ENCODE assay signal across 3 cellular contexts in genomic region chrX:130174051-130174704, GRCh38.
TF ChIP-seq lines count a peak whose summit lies in the region.

No MANE protein-coding gene starts in this region.

TF ChIP-seq in liver, 16 proteins besides CTCF, POLR2A, EP300 and RAD21:
- TF ChIP-seq JUND (IDR thresholded peaks at IDR 0.05): peak in 1 of 2 donors; percentile 9
- TF ChIP-seq, protein P1, sequence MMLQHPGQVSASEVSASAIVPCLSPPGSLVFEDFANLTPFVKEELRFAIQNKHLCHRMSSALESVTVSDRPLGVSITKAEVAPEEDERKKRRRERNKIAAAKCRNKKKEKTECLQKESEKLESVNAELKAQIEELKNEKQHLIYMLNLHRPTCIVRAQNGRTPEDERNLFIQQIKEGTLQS (IDR thresholded peaks at IDR 0.05): no peak
TF ChIP-seq in liver: peak in this region for 1.

TF ChIP-seq in HepG2, 621 proteins besides CTCF, POLR2A, EP300 and RAD21:
- TF ChIP-seq, protein P2, sequence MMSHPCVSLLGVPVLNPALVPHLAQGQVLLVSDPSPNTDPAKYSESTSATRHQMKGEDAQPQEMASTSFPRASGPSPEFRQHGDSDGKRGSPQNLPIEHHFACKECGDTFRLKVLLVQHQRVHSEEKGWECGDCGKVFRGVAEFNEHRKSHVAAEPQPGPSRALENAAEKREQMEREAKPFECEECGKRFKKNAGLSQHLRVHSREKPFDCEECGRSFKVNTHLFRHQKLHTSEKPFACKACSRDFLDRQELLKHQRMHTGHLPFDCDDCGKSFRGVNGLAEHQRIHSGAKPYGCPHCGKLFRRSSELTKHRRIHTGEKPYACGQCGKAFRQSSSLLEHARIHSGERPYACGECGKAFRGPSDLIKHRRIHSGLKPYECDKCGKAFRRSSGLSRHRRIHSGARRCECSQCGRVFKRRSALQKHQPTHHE (CRISPR knock-in tag; IDR thresholded peaks at IDR 0.05; ENCODE audit: borderline replicate concordance): no peak

TF ChIP-seq in K562, 482 proteins besides CTCF, POLR2A, EP300 and RAD21 (continues in another document):
- TF ChIP-seq, protein P3, sequence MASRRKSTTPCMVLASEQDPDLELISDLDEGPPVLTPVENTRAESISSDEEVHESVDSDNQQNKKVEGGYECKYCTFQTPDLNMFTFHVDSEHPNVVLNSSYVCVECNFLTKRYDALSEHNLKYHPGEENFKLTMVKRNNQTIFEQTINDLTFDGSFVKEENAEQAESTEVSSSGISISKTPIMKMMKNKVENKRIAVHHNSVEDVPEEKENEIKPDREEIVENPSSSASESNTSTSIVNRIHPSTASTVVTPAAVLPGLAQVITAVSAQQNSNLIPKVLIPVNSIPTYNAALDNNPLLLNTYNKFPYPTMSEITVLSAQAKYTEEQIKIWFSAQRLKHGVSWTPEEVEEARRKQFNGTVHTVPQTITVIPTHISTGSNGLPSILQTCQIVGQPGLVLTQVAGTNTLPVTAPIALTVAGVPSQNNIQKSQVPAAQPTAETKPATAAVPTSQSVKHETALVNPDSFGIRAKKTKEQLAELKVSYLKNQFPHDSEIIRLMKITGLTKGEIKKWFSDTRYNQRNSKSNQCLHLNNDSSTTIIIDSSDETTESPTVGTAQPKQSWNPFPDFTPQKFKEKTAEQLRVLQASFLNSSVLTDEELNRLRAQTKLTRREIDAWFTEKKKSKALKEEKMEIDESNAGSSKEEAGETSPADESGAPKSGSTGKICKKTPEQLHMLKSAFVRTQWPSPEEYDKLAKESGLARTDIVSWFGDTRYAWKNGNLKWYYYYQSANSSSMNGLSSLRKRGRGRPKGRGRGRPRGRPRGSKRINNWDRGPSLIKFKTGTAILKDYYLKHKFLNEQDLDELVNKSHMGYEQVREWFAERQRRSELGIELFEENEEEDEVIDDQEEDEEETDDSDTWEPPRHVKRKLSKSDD (conservative IDR thresholded peaks at IDR 0.05; ENCODE audit: low read length): no peak
- TF ChIP-seq MITF (IDR thresholded peaks at IDR 0.05) (no peak; the same call in 1 of the 2 replicates), ZNF77 (CRISPR knock-in tag; IDR thresholded peaks at IDR 0.05) (no peak), USF1 (CRISPR knock-in tag; IDR thresholded peaks at IDR 0.05) (peak; percentile 61), CREB1 (IDR thresholded peaks at IDR 0.05) (no peak), CREB1 (CRISPR knock-in tag; IDR thresholded peaks at IDR 0.05) (no peak), RNF219 (CRISPR knock-in tag; IDR thresholded peaks at IDR 0.05) (no peak), ZBTB34 (CRISPR knock-in tag; IDR thresholded peaks at IDR 0.05) (no peak), NR2C2 (CRISPR knock-in tag; IDR thresholded peaks at IDR 0.05) (no peak), NR2C2 (tag; IDR thresholded peaks at IDR 0.05) (peak; percentile 25), OTX1 (CRISPR knock-in tag; IDR thresholded peaks at IDR 0.05) (no peak), ZNF668 (CRISPR knock-in tag; IDR thresholded peaks at IDR 0.05) (peak; percentile 78; the same call in 1 of the 2 replicates), CREB3 (tag; conservative IDR thresholded peaks at IDR 0.05; ENCODE audit: low read depth) (0 out of 2 replicates have a peak, but pooled peaks have one; percentile 24), ARID2 (IDR thresholded peaks at IDR 0.05) (no peak), GTF2F1 (IDR thresholded peaks at IDR 0.05; ENCODE audit: low read depth, low read length) (no peak), ARID1B (IDR thresholded peaks at IDR 0.05) (no peak), TFE3 (CRISPR knock-in tag; IDR thresholded peaks at IDR 0.05) (peak; percentile 58), TAF15 (IDR thresholded peaks at IDR 0.05; ENCODE audit: low read depth, low read length) (no peak), MYC (IDR thresholded peaks at IDR 0.05; ENCODE audit: low read depth, low read length) (peak; percentile 53; the same call in 1 of the 2 replicates), MYC (CRISPR knock-in tag; IDR thresholded peaks at IDR 0.05; ENCODE audit: borderline replicate concordance, low read depth) (peak; percentile 33; the same call in 1 of the 2 replicates), NCOA6 (IDR thresholded peaks at IDR 0.05) (no peak), DIDO1 (tag; IDR thresholded peaks at IDR 0.05; ENCODE audit: low read depth) (no peak), DLX4 (CRISPR knock-in tag; IDR thresholded peaks at IDR 0.05) (no peak), ZNF740 (CRISPR knock-in tag; IDR thresholded peaks at IDR 0.05) (no peak), ZNF740 (tag; IDR thresholded peaks at IDR 0.05) (peak in 1 of 2 experiments; percentile 61; a peak in 2 of 4 replicates), ILK (tag; IDR thresholded peaks at IDR 0.05; ENCODE audit: borderline replicate concordance, low read depth) (no peak)
- TF ChIP-seq, protein P4, sequence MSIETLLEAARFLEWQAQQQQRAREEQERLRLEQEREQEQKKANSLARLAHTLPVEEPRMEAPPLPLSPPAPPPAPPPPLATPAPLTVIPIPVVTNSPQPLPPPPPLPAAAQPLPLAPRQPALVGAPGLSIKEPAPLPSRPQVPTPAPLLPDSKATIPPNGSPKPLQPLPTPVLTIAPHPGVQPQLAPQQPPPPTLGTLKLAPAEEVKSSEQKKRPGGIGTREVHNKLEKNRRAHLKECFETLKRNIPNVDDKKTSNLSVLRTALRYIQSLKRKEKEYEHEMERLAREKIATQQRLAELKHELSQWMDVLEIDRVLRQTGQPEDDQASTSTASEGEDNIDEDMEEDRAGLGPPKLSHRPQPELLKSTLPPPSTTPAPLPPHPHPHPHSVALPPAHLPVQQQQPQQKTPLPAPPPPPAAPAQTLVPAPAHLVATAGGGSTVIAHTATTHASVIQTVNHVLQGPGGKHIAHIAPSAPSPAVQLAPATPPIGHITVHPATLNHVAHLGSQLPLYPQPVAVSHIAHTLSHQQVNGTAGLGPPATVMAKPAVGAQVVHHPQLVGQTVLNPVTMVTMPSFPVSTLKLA (conservative IDR thresholded peaks at IDR 0.05): peak in 1 of 2 experiments; percentile 56; a peak in 3 of 4 replicates
- TF ChIP-seq, protein P5, sequence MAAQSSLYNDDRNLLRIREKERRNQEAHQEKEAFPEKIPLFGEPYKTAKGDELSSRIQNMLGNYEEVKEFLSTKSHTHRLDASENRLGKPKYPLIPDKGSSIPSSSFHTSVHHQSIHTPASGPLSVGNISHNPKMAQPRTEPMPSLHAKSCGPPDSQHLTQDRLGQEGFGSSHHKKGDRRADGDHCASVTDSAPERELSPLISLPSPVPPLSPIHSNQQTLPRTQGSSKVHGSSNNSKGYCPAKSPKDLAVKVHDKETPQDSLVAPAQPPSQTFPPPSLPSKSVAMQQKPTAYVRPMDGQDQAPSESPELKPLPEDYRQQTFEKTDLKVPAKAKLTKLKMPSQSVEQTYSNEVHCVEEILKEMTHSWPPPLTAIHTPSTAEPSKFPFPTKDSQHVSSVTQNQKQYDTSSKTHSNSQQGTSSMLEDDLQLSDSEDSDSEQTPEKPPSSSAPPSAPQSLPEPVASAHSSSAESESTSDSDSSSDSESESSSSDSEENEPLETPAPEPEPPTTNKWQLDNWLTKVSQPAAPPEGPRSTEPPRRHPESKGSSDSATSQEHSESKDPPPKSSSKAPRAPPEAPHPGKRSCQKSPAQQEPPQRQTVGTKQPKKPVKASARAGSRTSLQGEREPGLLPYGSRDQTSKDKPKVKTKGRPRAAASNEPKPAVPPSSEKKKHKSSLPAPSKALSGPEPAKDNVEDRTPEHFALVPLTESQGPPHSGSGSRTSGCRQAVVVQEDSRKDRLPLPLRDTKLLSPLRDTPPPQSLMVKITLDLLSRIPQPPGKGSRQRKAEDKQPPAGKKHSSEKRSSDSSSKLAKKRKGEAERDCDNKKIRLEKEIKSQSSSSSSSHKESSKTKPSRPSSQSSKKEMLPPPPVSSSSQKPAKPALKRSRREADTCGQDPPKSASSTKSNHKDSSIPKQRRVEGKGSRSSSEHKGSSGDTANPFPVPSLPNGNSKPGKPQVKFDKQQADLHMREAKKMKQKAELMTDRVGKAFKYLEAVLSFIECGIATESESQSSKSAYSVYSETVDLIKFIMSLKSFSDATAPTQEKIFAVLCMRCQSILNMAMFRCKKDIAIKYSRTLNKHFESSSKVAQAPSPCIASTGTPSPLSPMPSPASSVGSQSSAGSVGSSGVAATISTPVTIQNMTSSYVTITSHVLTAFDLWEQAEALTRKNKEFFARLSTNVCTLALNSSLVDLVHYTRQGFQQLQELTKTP (IDR thresholded peaks at IDR 0.05; ENCODE audit: low read depth in 1 of 2, partially characterized antibody in 2 of 2): no peak
- TF ChIP-seq, protein P6, sequence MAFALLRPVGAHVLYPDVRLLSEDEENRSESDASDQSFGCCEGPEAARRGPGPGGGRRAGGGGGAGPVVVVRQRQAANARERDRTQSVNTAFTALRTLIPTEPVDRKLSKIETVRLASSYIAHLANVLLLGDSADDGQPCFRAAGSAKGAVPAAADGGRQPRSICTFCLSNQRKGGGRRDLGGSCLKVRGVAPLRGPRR (CRISPR knock-in tag; IDR thresholded peaks at IDR 0.05): 0 out of 2 replicates have a peak, but pooled peaks have one; percentile 27
